In genomic region chr6:2901645-2902469, GRCh38 we compare ENCODE assay signal across 9 cellular contexts. TPM values are rescaled to one million over a fixed set of nuclear protein-coding genes. Genes with fewer than 3 reads are reported as not detected.
DNase-seq lines count a peak whose midpoint lies in the region; ATAC-seq and TF ChIP-seq lines count a peak whose summit lies in the region.
"Not testable (repeated sequence)": the region's sequence is repeated elsewhere in the genome, so short reads cannot be mapped to it uniquely, and the experiment has no call there.
"Had no signal": no experiment of that assay in that cellular context is flagged by ENCODE, and none has a peak within 500 bp of the region (broad histone marks: within the 10 kb centered on the region; RNA-seq: fewer than 3 reads in every experiment).

No MANE protein-coding gene starts in this region.

- peak overlapping the region; percentile 95 for H3K4me3 ChIP-seq in CD8-positive, alpha-beta memory T cell (ENCODE audit: low read length)
- H3K4me3 ChIP-seq in foreskin fibroblast (ENCODE audit: low read depth in 1 of 2, low read length in 2 of 2), result peak overlapping the region; percentile 63 to 69

- H3K4me1 Mint-ChIP-seq in CD8-positive, alpha-beta memory T cell, result peaks cover 47 to 55% (median 52%) of the 10 kb centered on the region in 3 donors
- peaks cover 59% of the 10 kb centered on the region for H3K4me1 Mint-ChIP-seq in activated T-cell treated with anti-CD3 and anti-CD28 coated beads, Interleukin-2, amount 50 U/mL, for 72 hours (ENCODE audit: low read depth)
- H3K4me1 Mint-ChIP-seq in central memory CD8-positive, alpha-beta T cell, result peaks cover 56% of the 10 kb centered on the region
- H3K4me1 Mint-ChIP-seq in memory B cell (peaks cover 46% of the 10 kb centered on the region), progenitor cell of endocrine pancreas (ENCODE audit: low read depth) (peaks cover 12% of the 10 kb centered on the region)

- POLR2A ChIA-PET in CD8-positive, alpha-beta memory T cell (lab: Charles Lee), result interaction anchor here (0.6 to 2.0 kb wide), 13 partner anchors 10 to 87 kb away, joined by 3 to 8 read pairs (median 3); no protein-coding TSS in a partner anchor

- not testable (repeated sequence) for DNase-seq in CD8-positive, alpha-beta memory T cell; activated T-cell treated with anti-CD3 and anti-CD28 coated beads, Interleukin-2, amount 50 U/mL, for 72 hours; central memory CD8-positive, alpha-beta T cell (ENCODE audit: low spot score in 2 of 2); foreskin fibroblast; memory B cell (ENCODE audit: low spot score in 2 of 2); progenitor cell of endocrine pancreas (ENCODE audit: low spot score, unreplicated experiment)
- DNase-seq in NCI-H82 (lab: John Stamatoyannopoulos, UW), result peak; percentile 14

- TF ChIP-seq CTCF in foreskin fibroblast (IDR thresholded peaks at IDR 0.05; ENCODE audit: low read depth, low read length); progenitor cell of endocrine pancreas (IDR thresholded peaks at IDR 0.05; ENCODE audit: unreplicated experiment): not testable (repeated sequence)

- peak overlapping the region; percentile 93 to 100 (median 98) for H3K27ac Mint-ChIP-seq in CD8-positive, alpha-beta memory T cell
- peak overlapping the region; percentile 98 for H3K27ac Mint-ChIP-seq in activated T-cell treated with anti-CD3 and anti-CD28 coated beads, Interleukin-2, amount 50 U/mL, for 72 hours
- H3K27ac Mint-ChIP-seq in central memory CD8-positive, alpha-beta T cell (ENCODE audit: low read depth), result peak overlapping the region; percentile 99
- H3K27ac Mint-ChIP-seq in memory B cell (peak overlapping the region; percentile 96), progenitor cell of endocrine pancreas (peak overlapping the region; percentile 90)

- H3K9me3 Mint-ChIP-seq in CD8-positive, alpha-beta memory T cell; activated T-cell treated with anti-CD3 and anti-CD28 coated beads, Interleukin-2, amount 50 U/mL, for 72 hours; central memory CD8-positive, alpha-beta T cell; memory B cell; progenitor cell of endocrine pancreas (ENCODE audit: low read depth): not testable (repeated sequence)

- peaks cover 16% of the 10 kb centered on the region for H3K36me3 ChIP-seq in CD8-positive, alpha-beta memory T cell (ENCODE audit: insufficient read depth, low read length)

- H3K9me3 ChIP-seq in CD8-positive, alpha-beta memory T cell (ENCODE audit: low read length), result not testable (repeated sequence)

- not testable (repeated sequence) for ATAC-seq in activated T-cell treated with anti-CD3 and anti-CD28 coated beads, Interleukin-2, amount 50 U/mL, for 72 hours (replicated peaks in 1 of 2); central memory CD8-positive, alpha-beta T cell (replicated peaks; ENCODE audit: extremely low read depth, poor library complexity, severe bottlenecking); memory B cell (ENCODE audit: low read depth)

- peak overlapping the region; percentile 83 for H3K27ac ChIP-seq in CD8-positive, alpha-beta memory T cell (ENCODE audit: low read depth, low read length)
- H3K27ac ChIP-seq in temporal lobe (ENCODE audit: low read depth, low read length), result peak overlapping the region; percentile 75

- peaks cover 46% of the 10 kb centered on the region for H3K4me1 ChIP-seq in CD8-positive, alpha-beta memory T cell (ENCODE audit: insufficient read depth, low read length)

- H3K4me3 Mint-ChIP-seq in CD8-positive, alpha-beta memory T cell, result peak overlapping the region; percentile 94 to 100 (median 100)
- H3K4me3 Mint-ChIP-seq in activated T-cell treated with anti-CD3 and anti-CD28 coated beads, Interleukin-2, amount 50 U/mL, for 72 hours, result peak overlapping the region; percentile 99
- H3K4me3 Mint-ChIP-seq in central memory CD8-positive, alpha-beta T cell, result peak overlapping the region; percentile 99
- H3K4me3 Mint-ChIP-seq in memory B cell (peak overlapping the region; percentile 99), progenitor cell of endocrine pancreas (ENCODE audit: low read depth) (peak overlapping the region; percentile 83)

- CTCF ChIA-PET in CD8-positive, alpha-beta memory T cell (lab: Charles Lee), result interaction anchor here (0.6 to 3.8 kb wide), 15 partner anchors 10 to 86 kb away, joined by 3 to 35 read pairs (median 4); partner anchors contain the start of gene SERPINB1

- H3K36me3 Mint-ChIP-seq in CD8-positive, alpha-beta memory T cell, result peaks cover 26 to 58% (median 36%) of the 10 kb centered on the region in 3 donors
- H3K36me3 Mint-ChIP-seq in activated T-cell treated with anti-CD3 and anti-CD28 coated beads, Interleukin-2, amount 50 U/mL, for 72 hours (ENCODE audit: insufficient read depth in 2 of 2), result peaks cover 38 to 49% of the 10 kb centered on the region in 2 donors
- H3K36me3 Mint-ChIP-seq in central memory CD8-positive, alpha-beta T cell (ENCODE audit: insufficient read depth), result peaks cover 57% of the 10 kb centered on the region
- peaks cover 17% of the 10 kb centered on the region for H3K36me3 Mint-ChIP-seq in memory B cell
- not testable (repeated sequence) for H3K36me3 Mint-ChIP-seq in progenitor cell of endocrine pancreas (ENCODE audit: insufficient read depth)

- not testable (repeated sequence) for H3K27me3 Mint-ChIP-seq in CD8-positive, alpha-beta memory T cell; activated T-cell treated with anti-CD3 and anti-CD28 coated beads, Interleukin-2, amount 50 U/mL, for 72 hours (ENCODE audit: low read depth); central memory CD8-positive, alpha-beta T cell; memory B cell
- H3K27me3 Mint-ChIP-seq in progenitor cell of endocrine pancreas, result peaks cover 29% of the 10 kb centered on the region

- not testable (repeated sequence) for H3K27me3 ChIP-seq in CD8-positive, alpha-beta memory T cell (ENCODE audit: insufficient read depth, low read length, poor library complexity, severe bottlenecking)

RNA-seq across cellular contexts. Expression of gene SERPINB9, which starts 1.3 kb away (rescaled TPM):
- total RNA-seq in CD8-positive, alpha-beta memory T cell, result 10 to 100 TPM; 63.5 to 65.1 TPM
- 42.3 TPM for polyA plus RNA-seq in CD8-positive, alpha-beta memory T cell
- total RNA-seq in activated T-cell treated with anti-CD3 and anti-CD28 coated beads, Interleukin-2, amount 50 U/mL, for 72 hours, result 10 to 100 TPM; 70.7 to 96.1 TPM
- total RNA-seq in progenitor cell of endocrine pancreas (6.5 and 7.6 TPM in 2 replicates), temporal lobe (6.9 TPM)
- total RNA-seq: HT1080 had no signal
